ENCODE assay signal across 15 cellular contexts in genomic region chr6:162785632-162786242, GRCh38. TPM values are rescaled to one million over a fixed set of nuclear protein-coding genes. Genes with fewer than 3 reads are reported as not detected.
DNase-seq lines count a peak whose midpoint lies in the region; ATAC-seq and TF ChIP-seq lines count a peak whose summit lies in the region.
"Had no signal": no experiment of that assay in that cellular context is flagged by ENCODE, and none has a peak within 500 bp of the region (broad histone marks: within the 10 kb centered on the region; RNA-seq: fewer than 3 reads in every experiment).

No MANE protein-coding gene starts in this region.

- DNase-seq in ELF-1 (ENCODE audit: low read depth, low spot score) (peak; percentile 44), WTC11 (ENCODE audit: low spot score) (no peak), left cardiac atrium (peak; percentile 45), mesendoderm (peak; percentile 43), NCI-H2081 (lab: John Stamatoyannopoulos, UW) (no peak)
- DNase-seq in activated T-cell treated with anti-CD3 and anti-CD28 coated beads, Interleukin-2, amount 50 U/mL, for 1 hour: no peak
- DNase-seq: CD8-positive, alpha-beta T cell; NCI-H187; NCI-H69; SHP77 treated with DMSO at 0.1 percent for 48 hours had no signal

- no peaks in the 10 kb centered on the region for H3K79me1 ChIP-seq in mesendoderm (ENCODE audit: low read length)

- no peak overlapping the region for H4K5ac ChIP-seq in mesendoderm (ENCODE audit: low read length)

- no peaks in the 10 kb centered on the region for H3K79me2 ChIP-seq in mesendoderm (ENCODE audit: control insufficient read depth, insufficient read depth, low read length)

- H3K27me3 Mint-ChIP-seq in WTC11 (ENCODE audit: low read depth): no peaks in the 10 kb centered on the region

- H2AK5ac ChIP-seq in mesendoderm (ENCODE audit: low read length): no peak overlapping the region

- no peaks in the 10 kb centered on the region for H3K36me3 ChIP-seq in mesendoderm (ENCODE audit: control insufficient read depth, insufficient read depth, low read length)
- H3K36me3 ChIP-seq: BLaER1 had no signal

- H3K27ac Mint-ChIP-seq in WTC11: no peak overlapping the region
- H3K27ac Mint-ChIP-seq: CD8-positive, alpha-beta T cell had no signal

- no CpG with 5 or more reads among the region's 8 CpGs for WGBS in mesendoderm (ENCODE audit: extremely low coverage, insufficient coverage, low lambda C conversion rate)

- H4K8ac ChIP-seq in mesendoderm (ENCODE audit: low read depth, low read length): no peak overlapping the region

- no peak overlapping the region for H3K9ac ChIP-seq in mesendoderm (ENCODE audit: low read length)
- H3K9ac ChIP-seq: BLaER1 had no signal

- H2BK15ac ChIP-seq in mesendoderm (replicated peaks; ENCODE audit: low read depth): no peak overlapping the region

- H3K4me1 Mint-ChIP-seq in WTC11: peaks cover 2% of the 10 kb centered on the region; the same call in 1 of the 2 replicates

- no peak overlapping the region for H3K4me3 Mint-ChIP-seq in WTC11
- H3K4me3 Mint-ChIP-seq: CD8-positive, alpha-beta T cell had no signal

- no peak overlapping the region for H3K4ac ChIP-seq in mesendoderm (ENCODE audit: low read depth, low read length)

- ATAC-seq in WTC11: peak; percentile 47
- peak in 1 of 2 donors; percentile 59 for ATAC-seq in left cardiac atrium
- no peak for ATAC-seq in GM21390 (IDR thresholded peaks at IDR 0.05; ENCODE audit: unreplicated experiment)
- no peak for ATAC-seq in GM19035 (IDR thresholded peaks at IDR 0.05; ENCODE audit: unreplicated experiment)
- ATAC-seq: CD8-positive, alpha-beta T cell had no signal

- intact Hi-C loops in left cardiac atrium (cut with DNase I): no loop called here

- H2BK5ac ChIP-seq in mesendoderm (ENCODE audit: low read length): no peak overlapping the region

- H3K18ac ChIP-seq in mesendoderm (ENCODE audit: low read length): no peak overlapping the region

- no peak for TF ChIP-seq CTCF in WTC11 (IDR thresholded peaks at IDR 0.05)

- no peak overlapping the region for H3K4me3 ChIP-seq in mesendoderm (ENCODE audit: low read length)
- H3K4me3 ChIP-seq: BLaER1 had no signal

- H2BK120ac ChIP-seq in mesendoderm (ENCODE audit: low read depth, low read length): no peak overlapping the region

- H3K23ac ChIP-seq in mesendoderm (ENCODE audit: low read length): no peak overlapping the region

- H3K27me3 ChIP-seq in mesendoderm (ENCODE audit: insufficient read depth, low read length, poor library complexity): no peaks in the 10 kb centered on the region
- H3K27me3 ChIP-seq: BLaER1 had no signal

- H3K4me1 ChIP-seq in mesendoderm (ENCODE audit: control insufficient read depth, low read depth, low read length): no peaks in the 10 kb centered on the region
- H3K4me1 ChIP-seq: BLaER1 had no signal

- H3K56ac ChIP-seq in mesendoderm (ENCODE audit: low read length): no peak overlapping the region

- no peak overlapping the region for H3K27ac ChIP-seq in mesendoderm (ENCODE audit: low read depth, low read length)
- H3K27ac ChIP-seq: BLaER1 had no signal

- CTCF ChIA-PET in WTC11 (lab: Charles Lee): no interaction called here

- POLR2A ChIA-PET in WTC11 (lab: Charles Lee): no interaction called here

- H3K36me3 Mint-ChIP-seq in WTC11: peaks cover 11% of the 10 kb centered on the region
- H3K36me3 Mint-ChIP-seq: CD8-positive, alpha-beta T cell had no signal

- H3K4me2 ChIP-seq in mesendoderm (ENCODE audit: low read length): no peak overlapping the region
- H3K4me2 ChIP-seq: BLaER1 had no signal

- peaks cover 25% of the 10 kb centered on the region for H3K9me3 Mint-ChIP-seq in WTC11

TF ChIP-seq in WTC11, 78 proteins besides CTCF, POLR2A, EP300 and RAD21:
- no peak for TF ChIP-seq RORB (CRISPR knock-in tag; IDR thresholded peaks at IDR 0.05)
- no peak for TF ChIP-seq GABPB1 (CRISPR knock-in tag; IDR thresholded peaks at IDR 0.05)
- TF ChIP-seq ZNF232 (CRISPR knock-in tag; IDR thresholded peaks at IDR 0.05): no peak
- no peak for TF ChIP-seq ESRRA (CRISPR knock-in tag; IDR thresholded peaks at IDR 0.05; ENCODE audit: borderline replicate concordance)
- no peak for TF ChIP-seq ATF1 (CRISPR knock-in tag; IDR thresholded peaks at IDR 0.05)
- no peak for TF ChIP-seq IRF2 (CRISPR knock-in tag; IDR thresholded peaks at IDR 0.05; ENCODE audit: borderline replicate concordance, low read depth)

RNA-seq across cellular contexts. Expression of gene PACRG, which starts 58.0 kb away (rescaled TPM):
- total RNA-seq in WTC11 (2021) (0.44 TPM in 2 of 3 replicates, not detected in the other), left cardiac atrium (1 to 10 TPM; 3.2 to 4.5 TPM)
- polyA plus RNA-seq in mesendoderm (2013, experiment 1 of 2): 0.18 TPM
- polyA plus RNA-seq in mesendoderm (2013, experiment 2 of 2): 0.25 TPM
- total RNA-seq: A172, G401 had no signal

RNA-seq across cellular contexts. Expression of gene PRKN, which starts 58.2 kb away (rescaled TPM):
- total RNA-seq in WTC11 (2021): 0.59 to 1.0 TPM (median 1.0 TPM) in 3 replicates
- 10 to 100 TPM; 13.8 to 22.2 TPM for total RNA-seq in left cardiac atrium
- polyA plus RNA-seq in mesendoderm (2013, experiment 1 of 2): 0.07 TPM
- 0.48 TPM for polyA plus RNA-seq in mesendoderm (2013, experiment 2 of 2)

Comparison
In these comparisons a context has a peak if more than half of its experiments do, and no peak if none do; other contexts are left out.
1. DNase-seq: peak in ELF-1 (single experiment), left cardiac atrium (single experiment) and mesendoderm (single experiment); none in WTC11 (single experiment), NCI-H2081 (0 of 2) and activated T-cell treated with anti-CD3 and anti-CD28 coated beads, Interleukin-2, amount 50 U/mL, for 1 hour (single experiment).